Comparison of ENCODE assay signal across 18 cellular contexts in genomic region chr22:29224859-29225410, GRCh38. TPM values are rescaled to one million over a fixed set of nuclear protein-coding genes. Genes with fewer than 3 reads are reported as not detected.
DNase-seq lines count a peak whose midpoint lies in the region; ATAC-seq, FAIRE-seq and TF ChIP-seq lines count a peak whose summit lies in the region.
"Had no signal": no experiment of that assay in that cellular context is flagged by ENCODE, and none has a peak within 500 bp of the region (broad histone marks: within the 10 kb centered on the region; RNA-seq: fewer than 3 reads in every experiment).

No MANE protein-coding gene starts in this region.

- H3K4me1 ChIP-seq in mesenchymal stem cell (ENCODE audit: control insufficient read depth, insufficient read depth, low read depth, low read length) = peaks cover 5% of the 10 kb centered on the region
- H3K4me1 ChIP-seq in small intestine (ENCODE audit: control insufficient read depth in 2 of 2, insufficient read depth in 1 of 2, low read depth in 1 of 2, low read length in 1 of 2) = peaks cover 0 to 3% of the 10 kb centered on the region in 2 donors
- H3K4me1 ChIP-seq: foreskin keratinocyte had no signal

- H3K18ac ChIP-seq in mesenchymal stem cell (ENCODE audit: low read depth in 1 of 2, low read length in 2 of 2) = no peak overlapping the region

- no peak overlapping the region for H3K14ac ChIP-seq in mesenchymal stem cell (ENCODE audit: low read length in 2 of 2)

- H3K27ac ChIP-seq in mesenchymal stem cell (ENCODE audit: low read length, poor library complexity, severe bottlenecking) = no peak overlapping the region
- peak overlapping the region; percentile 43 to 87 for H3K27ac ChIP-seq in small intestine (ENCODE audit: low read depth in 1 of 2, low read length in 1 of 2)
- H3K27ac ChIP-seq: foreskin keratinocyte, KMS-11, right lobe of liver had no signal

- in situ Hi-C loops in GM18951 (cut with MboI; ENCODE audit: low sequenced_read_pairs, unreplicated experiment) = loop anchor here (25.0 kb wide), 1 partner anchor 363 kb away; no protein-coding TSS in a partner anchor

- peak overlapping the region in 1 of 2 experiments; percentile 48 for H3K4ac ChIP-seq in mesenchymal stem cell (ENCODE audit: low read depth in 1 of 2, low read length in 2 of 2)

- no peak overlapping the region for H2BK120ac ChIP-seq in mesenchymal stem cell (ENCODE audit: low read depth, low read length)

- H4K8ac ChIP-seq in mesenchymal stem cell (ENCODE audit: low read length) = no peak overlapping the region

- no peaks in the 10 kb centered on the region for H3K27me3 Mint-ChIP-seq in brain
- H3K27me3 Mint-ChIP-seq: activated T-helper 17 cell treated with anti-CD3 and anti-CD28 coated beads, Interleukin-2, amount 50 U/mL, for 72 hours; CD4-positive, alpha-beta T cell had no signal

- ATAC-seq in GM18858 (IDR thresholded peaks at IDR 0.05; ENCODE audit: unreplicated experiment) (no peak), GM18502 (IDR thresholded peaks at IDR 0.05; ENCODE audit: poor library complexity, unreplicated experiment) (no peak)
- ATAC-seq: activated T-helper 17 cell treated with anti-CD3 and anti-CD28 coated beads, Interleukin-2, amount 50 U/mL, for 72 hours had no signal

- H2BK12ac ChIP-seq in mesenchymal stem cell (ENCODE audit: low read length in 2 of 2) = peak overlapping the region; percentile 12 to 53

- no peak overlapping the region for H3K4me2 ChIP-seq in mesenchymal stem cell (ENCODE audit: low read length, poor library complexity, severe bottlenecking)
- H3K4me2 ChIP-seq: KMS-11 had no signal

- no peak for TF ChIP-seq CTCF in brain (conservative IDR thresholded peaks at IDR 0.05)

- H3K27ac Mint-ChIP-seq in brain = peak overlapping the region in 4 of 5 experiments; percentile 41 to 82 (median 50)
- H3K27ac Mint-ChIP-seq: activated T-helper 17 cell treated with anti-CD3 and anti-CD28 coated beads, Interleukin-2, amount 50 U/mL, for 72 hours; CD4-positive, alpha-beta T cell had no signal

- H3K79me1 ChIP-seq in mesenchymal stem cell (replicated peaks; ENCODE audit: low read length, poor library complexity, severe bottlenecking) = no peaks in the 10 kb centered on the region

- peak overlapping the region; percentile 51 for H3K9ac ChIP-seq in mesenchymal stem cell (ENCODE audit: low read length)
- H3K9ac ChIP-seq: KMS-11 had no signal

- no peak overlapping the region for H2BK5ac ChIP-seq in mesenchymal stem cell (ENCODE audit: low read depth, low read length, poor library complexity, severe bottlenecking)

- no peak for FAIRE-seq in small intestine (lab: Jason Lieb, UNC)

- no peak overlapping the region for H2AK5ac ChIP-seq in mesenchymal stem cell (ENCODE audit: low read length, severe bottlenecking)

- H3K36me3 ChIP-seq in mesenchymal stem cell (ENCODE audit: control insufficient read depth in 1 of 2, insufficient read depth in 2 of 2, low read depth in 1 of 2, low read length in 2 of 2) (no peaks in the 10 kb centered on the region), small intestine (ENCODE audit: control insufficient read depth in 2 of 2, insufficient read depth in 2 of 2, low read length in 2 of 2) (no peaks in the 10 kb centered on the region)
- H3K36me3 ChIP-seq: right lobe of liver had no signal

- H3K27me3 ChIP-seq in mesenchymal stem cell (ENCODE audit: control insufficient read depth in 1 of 2, insufficient read depth in 1 of 2, low read length in 2 of 2) (peaks cover 3 to 18% of the 10 kb centered on the region in 2 experiments), small intestine (ENCODE audit: control insufficient read depth in 2 of 2, insufficient read depth in 2 of 2, low read length in 2 of 2) (no peaks in the 10 kb centered on the region)
- H3K27me3 ChIP-seq: right lobe of liver had no signal

- H3K4me3 ChIP-seq in mesenchymal stem cell (ENCODE audit: insufficient read depth in 1 of 2, low read depth in 1 of 2, low read length in 2 of 2) (no peak overlapping the region), small intestine (ENCODE audit: low read depth in 1 of 2, low read length in 2 of 2) (no peak overlapping the region)
- H3K4me3 ChIP-seq: right lobe of liver had no signal

- H3K4me1 Mint-ChIP-seq in brain = peaks cover 8% of the 10 kb centered on the region
- H3K4me1 Mint-ChIP-seq: activated T-helper 17 cell treated with anti-CD3 and anti-CD28 coated beads, Interleukin-2, amount 50 U/mL, for 72 hours had no signal

- no peak overlapping the region for H3K4me3 Mint-ChIP-seq in brain
- H3K4me3 Mint-ChIP-seq: activated T-helper 17 cell treated with anti-CD3 and anti-CD28 coated beads, Interleukin-2, amount 50 U/mL, for 72 hours; CD4-positive, alpha-beta T cell had no signal

- 94% methylated on average over 7 of the region's 7 CpGs for WGBS in mesenchymal stem cell
- WGBS in small intestine, 3 donors = 88 to 93% (median 90%) methylated on average over 7 of the region's 7 CpGs

- peak; percentile 20 for TF ChIP-seq POLR2A in GM18951 (IDR thresholded peaks at IDR 0.05; ENCODE audit: extremely low read depth, insufficient read depth, insufficient read length)

- peaks cover 0 to 2% (median 0%) of the 10 kb centered on the region in 5 experiments for H3K9me3 Mint-ChIP-seq in brain
- H3K9me3 Mint-ChIP-seq: activated T-helper 17 cell treated with anti-CD3 and anti-CD28 coated beads, Interleukin-2, amount 50 U/mL, for 72 hours; CD4-positive, alpha-beta T cell had no signal

- H2BK15ac ChIP-seq in mesenchymal stem cell (ENCODE audit: low read depth, poor library complexity, severe bottlenecking) = no peak overlapping the region

- no peak overlapping the region for H3K23ac ChIP-seq in mesenchymal stem cell (ENCODE audit: low read length in 2 of 2)

- H2AFZ ChIP-seq in mesenchymal stem cell (ENCODE audit: low read depth, low read length) = no peak overlapping the region

- no peaks in the 10 kb centered on the region for H3K9me3 ChIP-seq in mesenchymal stem cell (ENCODE audit: control insufficient read depth, low read length)
- H3K9me3 ChIP-seq in small intestine (ENCODE audit: control insufficient read depth, low read depth) = no peaks in the 10 kb centered on the region
- H3K9me3 ChIP-seq: right lobe of liver had no signal

- DNase-seq in mesenchymal stem cell = no peak
- DNase-seq in small intestine = no peak
- no peak for DNase-seq in NCI-H128 (lab: John Stamatoyannopoulos, UW; ENCODE audit: unreplicated experiment)
- no peak for DNase-seq in GM19238 (ENCODE audit: insufficient read length, low spot score)
- DNase-seq: activated CD4-positive, alpha-beta T cell treated with anti-CD3 and anti-CD28 coated beads for 1 hour; CD4-positive, alpha-beta T cell; foreskin keratinocyte; kidney glomerular epithelial cell; NCI-H1048; NCI-H2081; stimulated activated CD4-positive, alpha-beta T cell treated with anti-CD3 and anti-CD28 coated beads, Interleukin-2, amount 100 ng/mL, for 48 hours had no signal

- no peaks in the 10 kb centered on the region for H3K36me3 Mint-ChIP-seq in brain

- H4K91ac ChIP-seq in mesenchymal stem cell (ENCODE audit: low read length) = peak overlapping the region; percentile 55

RNA-seq across cellular contexts. Expression of gene EMID1, which starts 19.2 kb away (rescaled TPM):
- polyA plus RNA-seq in brain (ENCODE audit: insufficient read depth, low read depth, low replicate concordance) (30.2 TPM), small intestine (1 to 10 TPM in 2 of 3 donors, not detected in 1; 2.7 to 4.7 TPM)
- polyA plus RNA-seq in mesenchymal stem cell (2013, experiment 1 of 2) = 8.9 TPM
- polyA plus RNA-seq in mesenchymal stem cell (2013, experiment 2 of 2) = 9.0 TPM
- polyA plus RNA-seq: foreskin keratinocyte had no signal

RNA-seq across cellular contexts. Expression of gene RHBDD3, which starts 42.8 kb away (rescaled TPM):
- polyA plus RNA-seq in brain (ENCODE audit: insufficient read depth, low read depth, low replicate concordance) = 20.4 TPM
- 22.5 TPM for polyA plus RNA-seq in mesenchymal stem cell (2013, experiment 1 of 2)
- 22.7 TPM for polyA plus RNA-seq in mesenchymal stem cell (2013, experiment 2 of 2)
- polyA plus RNA-seq in small intestine = 10 to 100 TPM; 13.6 to 43.1 (median 14.6) TPM

RNA-seq across cellular contexts. Expression of gene EWSR1, which starts 43.1 kb away (rescaled TPM):
- polyA plus RNA-seq in brain (ENCODE audit: insufficient read depth, low read depth, low replicate concordance) (173 TPM), small intestine (100 to 1,000 TPM; 145 to 191 (median 181) TPM)
- 174 TPM for polyA plus RNA-seq in mesenchymal stem cell (2013, experiment 1 of 2)
- 172 TPM for polyA plus RNA-seq in mesenchymal stem cell (2013, experiment 2 of 2)
